ENCODE assay signal across 8 cellular contexts in the genomic region with DNA sequence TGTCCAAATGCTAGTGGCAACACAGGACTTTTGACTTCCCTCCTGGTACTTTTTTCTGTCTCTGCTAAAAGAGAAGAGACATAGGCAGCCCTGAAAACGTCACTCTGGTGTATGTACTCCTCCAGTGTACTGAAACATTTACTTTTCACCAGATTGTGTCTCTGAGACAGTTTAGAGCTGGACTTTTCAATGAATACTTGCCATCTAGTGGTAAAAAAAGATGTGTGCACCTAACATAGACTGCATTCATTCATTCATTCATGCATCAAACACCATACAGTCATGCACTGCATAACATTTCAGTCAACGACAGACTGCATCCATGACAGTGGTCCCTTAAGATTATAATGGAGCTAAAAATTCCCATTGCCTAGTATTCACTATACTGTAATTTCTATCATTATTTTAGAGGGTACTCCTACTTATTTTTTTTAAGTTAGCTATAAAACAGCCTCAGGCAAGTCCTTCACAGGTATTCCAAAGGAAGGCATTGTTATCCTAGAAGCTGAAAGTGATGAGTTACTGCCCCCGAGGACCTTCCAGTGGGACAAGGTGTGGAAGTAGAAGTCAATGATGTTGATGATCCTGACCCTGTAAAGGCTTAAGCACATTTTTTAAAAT.
DNase-seq lines count a peak whose midpoint lies in the region; ATAC-seq, FAIRE-seq and TF ChIP-seq lines count a peak whose summit lies in the region.

No MANE protein-coding gene starts in this region.

- H3K27ac ChIP-seq in 22Rv1 (no peak overlapping the region), upper lobe of left lung (no peak overlapping the region)

- TF ChIP-seq EP300 in upper lobe of left lung (IDR thresholded peaks at IDR 0.05) = no peak

- peak; percentile 85 for FAIRE-seq in islet of Langerhans (lab: Jason Lieb, UNC)

- peaks cover 0 to 7% (median 3%) of the 10 kb centered on the region in 4 donors for H3K9me3 ChIP-seq in upper lobe of left lung

- DNase-seq in GM03348 (ENCODE audit: low spot score) (peak; percentile 44), LHCN-M2 (ENCODE audit: low read depth) (peak; percentile 17), amniotic stem cell (lab: John Stamatoyannopoulos, UW) (peak; percentile 20), upper lobe of left lung (no peak)
- DNase-seq in activated CD8-positive, alpha-beta memory T cell treated with anti-CD3 and anti-CD28 coated beads for 24 hours = no peak

- H3K27me3 ChIP-seq in upper lobe of left lung = no peaks in the 10 kb centered on the region

- 53 to 60% methylated on average over 3 of the region's 3 CpGs for WGBS in upper lobe of left lung, 2 donors

- H3K36me3 ChIP-seq in upper lobe of left lung = no peaks in the 10 kb centered on the region

- ATAC-seq in upper lobe of left lung (ENCODE audit: low FRiP score in 2 of 2) (peak in 1 of 2 donors; percentile 53), HG03378 (IDR thresholded peaks at IDR 0.05; ENCODE audit: unreplicated experiment) (no peak)

- no peak for TF ChIP-seq POLR2A in upper lobe of left lung (IDR thresholded peaks at IDR 0.05)

- TF ChIP-seq CTCF in 22Rv1 (IDR thresholded peaks at IDR 0.05) = peak; percentile 68
- peak in 4 of 6 experiments; percentile 38 to 67 (median 64) for TF ChIP-seq CTCF in upper lobe of left lung (IDR thresholded peaks at IDR 0.05)

- no peaks in the 10 kb centered on the region for H3K4me1 ChIP-seq in upper lobe of left lung

- H3K4me3 ChIP-seq in upper lobe of left lung = no peak overlapping the region

Comparison
In these comparisons a context has a peak if more than half of its experiments do, and no peak if none do; other contexts are left out.
1. DNase-seq: peak in GM03348 (single experiment), LHCN-M2 (single experiment) and amniotic stem cell (single experiment); none in upper lobe of left lung (0 of 2) and activated CD8-positive, alpha-beta memory T cell treated with anti-CD3 and anti-CD28 coated beads for 24 hours (single experiment).